In genomic region chr1:161017756-161018630, GRCh38 we compare ENCODE assay signal across 15 cellular contexts. TPM values are rescaled to one million over a fixed set of nuclear protein-coding genes. Genes with fewer than 3 reads are reported as not detected.
DNase-seq lines count a peak whose midpoint lies in the region; ATAC-seq and TF ChIP-seq lines count a peak whose summit lies in the region.
"Had no signal": no experiment of that assay in that cellular context is flagged by ENCODE, and none has a peak within 500 bp of the region (broad histone marks: within the 10 kb centered on the region; RNA-seq: fewer than 3 reads in every experiment).

No MANE protein-coding gene starts in this region.

- H3K4me1 ChIP-seq in HUES64 (ENCODE audit: insufficient read depth, low read length) (peaks cover 41% of the 10 kb centered on the region), stomach (peaks cover 48 to 83% (median 61%) of the 10 kb centered on the region in 4 donors)

- no peaks in the 10 kb centered on the region for H3K9me3 ChIP-seq in HUES64 (ENCODE audit: insufficient read depth, low read depth, low read length)
- H3K9me3 ChIP-seq in stomach: no peaks in the 10 kb centered on the region
- H3K9me3 ChIP-seq: ascending aorta, esophagus muscularis mucosa had no signal

- peaks cover 2% of the 10 kb centered on the region for H3K27me3 Mint-ChIP-seq in activated T-helper 1 cell treated with anti-CD3 and anti-CD28 coated beads, Interleukin-12 subunit alpha, Interleukin-12 subunit beta, Interleukin-2, Interleukin-4 antibody, amounts not matched to agents 30 ng/mL and 10 ng/mL and 1 ng/mL, durations not matched to agents 14 hours and 24 hours and 36 hours (ENCODE audit: insufficient read depth)

- peaks cover 3% of the 10 kb centered on the region; the same call in 1 of the 2 replicates for H3K36me3 ChIP-seq in HUES64 (ENCODE audit: insufficient read depth, low read length)
- no peaks in the 10 kb centered on the region for H3K36me3 ChIP-seq in stomach
- H3K36me3 ChIP-seq: ascending aorta, esophagus muscularis mucosa had no signal

- H3K27me3 ChIP-seq in HUES64 (ENCODE audit: insufficient read depth, low read length): no peaks in the 10 kb centered on the region
- peaks cover 0 to 7% (median 0%) of the 10 kb centered on the region in 3 donors for H3K27me3 ChIP-seq in stomach
- H3K27me3 ChIP-seq: ascending aorta had no signal

- no peak for DNase-seq in activated T-helper 1 cell treated with anti-CD3 and anti-CD28 coated beads, Interleukin-12 subunit alpha, Interleukin-12 subunit beta, Interleukin-2, Interleukin-4 antibody, amounts not matched to agents 30 ng/mL and 10 ng/mL and 1 ng/mL, durations not matched to agents 14 hours and 24 hours and 36 hours (ENCODE audit: low spot score)
- DNase-seq in kidney tubule cell (ENCODE audit: low spot score): peak; percentile 52
- DNase-seq in stomach: no peak
- no peak for DNase-seq in hypothalamus (lab: John Stamatoyannopoulos, UW)
- DNase-seq: activated CD8-positive, alpha-beta memory T cell treated with anti-CD3 and anti-CD28 coated beads, Interleukin-2, amount 50 U/mL, for 4 hours; DMS 273 treated with DMSO at 0.1 percent for 48 hours; left colon; NCI-H2029; T1000 had no signal

- TF ChIP-seq CTCF in stomach (IDR thresholded peaks at IDR 0.05): no peak

- no peaks in the 10 kb centered on the region for H3K9me3 Mint-ChIP-seq in activated T-helper 1 cell treated with anti-CD3 and anti-CD28 coated beads, Interleukin-12 subunit alpha, Interleukin-12 subunit beta, Interleukin-2, Interleukin-4 antibody, amounts not matched to agents 30 ng/mL and 10 ng/mL and 1 ng/mL, durations not matched to agents 14 hours and 24 hours and 36 hours

- 0 out of 2 replicates have a peak overlapping the region, but pooled peaks have one; percentile 19 for H3K9ac ChIP-seq in HUES64 (ENCODE audit: low read depth, low read length)

- TF ChIP-seq EP300 in stomach (IDR thresholded peaks at IDR 0.05): no peak

- peak overlapping the region; percentile 27 for H3K27ac Mint-ChIP-seq in activated T-helper 1 cell treated with anti-CD3 and anti-CD28 coated beads, Interleukin-12 subunit alpha, Interleukin-12 subunit beta, Interleukin-2, Interleukin-4 antibody, amounts not matched to agents 30 ng/mL and 10 ng/mL and 1 ng/mL, durations not matched to agents 14 hours and 24 hours and 36 hours

- intact Hi-C loops in activated T-helper 1 cell treated with anti-CD3 and anti-CD28 coated beads, Interleukin-12 subunit alpha, Interleukin-12 subunit beta, Interleukin-2, Interleukin-4 antibody, amounts not matched to agents 30 ng/mL and 10 ng/mL and 1 ng/mL, durations not matched to agents 14 hours and 24 hours and 36 hours (cut with micrococcal nuclease): no loop called here
- intact Hi-C loops in stomach (cut with DNase I; ENCODE audit: low total_unique reads): no loop called here

- peaks cover 5% of the 10 kb centered on the region for H3K36me3 Mint-ChIP-seq in activated T-helper 1 cell treated with anti-CD3 and anti-CD28 coated beads, Interleukin-12 subunit alpha, Interleukin-12 subunit beta, Interleukin-2, Interleukin-4 antibody, amounts not matched to agents 30 ng/mL and 10 ng/mL and 1 ng/mL, durations not matched to agents 14 hours and 24 hours and 36 hours (ENCODE audit: low read depth)

- TF ChIP-seq POLR2A in stomach (IDR thresholded peaks at IDR 0.05): no peak

- peak overlapping the region; percentile 68 for H3K27ac ChIP-seq in HUES64 (ENCODE audit: low read depth, low read length)
- H3K27ac ChIP-seq in stomach: peak overlapping the region; percentile 22 to 89 (median 69)
- H3K27ac ChIP-seq: ascending aorta, esophagus muscularis mucosa had no signal

- ATAC-seq in HG03520 (IDR thresholded peaks at IDR 0.05; ENCODE audit: unreplicated experiment): no peak
- no peak for ATAC-seq in HG02870 (IDR thresholded peaks at IDR 0.05; ENCODE audit: unreplicated experiment)
- ATAC-seq in GM21367 (IDR thresholded peaks at IDR 0.05; ENCODE audit: unreplicated experiment): no peak
- ATAC-seq: left colon had no signal

- H3K4me1 Mint-ChIP-seq in activated T-helper 1 cell treated with anti-CD3 and anti-CD28 coated beads, Interleukin-12 subunit alpha, Interleukin-12 subunit beta, Interleukin-2, Interleukin-4 antibody, amounts not matched to agents 30 ng/mL and 10 ng/mL and 1 ng/mL, durations not matched to agents 14 hours and 24 hours and 36 hours (ENCODE audit: low read depth): peaks cover 50% of the 10 kb centered on the region

- 78% methylated on average over 5 of the region's 5 CpGs for WGBS in HUES64
- WGBS in stomach, 5 donors: 64 to 72% (median 65%) methylated on average over 5 of the region's 5 CpGs

- H3K4me3 ChIP-seq in HUES64 (ENCODE audit: low read length): peak overlapping the region; percentile 79
- H3K4me3 ChIP-seq in stomach: peak overlapping the region in 2 of 4 donors; percentile 64 to 73
- H3K4me3 ChIP-seq: ascending aorta, esophagus muscularis mucosa had no signal

- no peak overlapping the region for H3K4me3 Mint-ChIP-seq in activated T-helper 1 cell treated with anti-CD3 and anti-CD28 coated beads, Interleukin-12 subunit alpha, Interleukin-12 subunit beta, Interleukin-2, Interleukin-4 antibody, amounts not matched to agents 30 ng/mL and 10 ng/mL and 1 ng/mL, durations not matched to agents 14 hours and 24 hours and 36 hours

RNA-seq across cellular contexts. Expression of gene F11R, which starts 3.0 kb away (rescaled TPM):
- polyA plus RNA-seq in HUES64 (2013, experiment 1 of 2): 91.0 TPM
- polyA plus RNA-seq in HUES64 (2013, experiment 2 of 2): 107 TPM
- 11.9 and 13.5 TPM in 2 replicates for total RNA-seq in activated T-helper 1 cell treated with anti-CD3 and anti-CD28 coated beads, Interleukin-12 subunit alpha, Interleukin-12 subunit beta, Interleukin-2, Interleukin-4 antibody, amounts not matched to agents 30 ng/mL and 10 ng/mL and 1 ng/mL, durations not matched to agents 14 hours and 24 hours and 36 hours
- total RNA-seq in stomach: 100 to 1,000 TPM in 1 of 5 donors, 10 to 100 TPM in 3, 1 to 10 TPM in 1; 7.6 to 130 (median 20.9) TPM
- 10 to 100 TPM; 13.4 to 41.5 (median 29.2) TPM for polyA plus RNA-seq in stomach

RNA-seq across cellular contexts. Expression of gene TSTD1, which starts 20.8 kb away (rescaled TPM):
- polyA plus RNA-seq in HUES64 (2013, experiment 1 of 2): 51.6 TPM
- 64.9 TPM for polyA plus RNA-seq in HUES64 (2013, experiment 2 of 2)
- 40.5 and 43.3 TPM in 2 replicates for total RNA-seq in activated T-helper 1 cell treated with anti-CD3 and anti-CD28 coated beads, Interleukin-12 subunit alpha, Interleukin-12 subunit beta, Interleukin-2, Interleukin-4 antibody, amounts not matched to agents 30 ng/mL and 10 ng/mL and 1 ng/mL, durations not matched to agents 14 hours and 24 hours and 36 hours
- 100 to 1,000 TPM in 1 of 5 donors, 10 to 100 TPM in 3, not detected in 1; 13.2 to 112 (median 42.7) TPM for total RNA-seq in stomach
- 100 to 1,000 TPM; 117 to 186 (median 158) TPM for polyA plus RNA-seq in stomach
- total RNA-seq: ascending aorta had no signal

RNA-seq across cellular contexts. Expression of gene USF1, which starts 27.8 kb away (rescaled TPM):
- 49.8 TPM for polyA plus RNA-seq in HUES64 (2013, experiment 1 of 2)
- polyA plus RNA-seq in HUES64 (2013, experiment 2 of 2): 48.7 TPM
- 50.6 and 51.5 TPM in 2 replicates for total RNA-seq in activated T-helper 1 cell treated with anti-CD3 and anti-CD28 coated beads, Interleukin-12 subunit alpha, Interleukin-12 subunit beta, Interleukin-2, Interleukin-4 antibody, amounts not matched to agents 30 ng/mL and 10 ng/mL and 1 ng/mL, durations not matched to agents 14 hours and 24 hours and 36 hours
- 100 to 1,000 TPM in 1 of 5 donors, 10 to 100 TPM in 3, 1 to 10 TPM in 1; 7.2 to 566 (median 65.2) TPM for total RNA-seq in stomach
- 10 to 100 TPM; 48.0 to 73.1 (median 55.9) TPM for polyA plus RNA-seq in stomach

RNA-seq across cellular contexts. Expression of gene ARHGAP30, which starts 51.7 kb away (rescaled TPM):
- polyA plus RNA-seq in HUES64 (2013, experiment 1 of 2): 0.10 TPM
- 0.13 TPM for polyA plus RNA-seq in HUES64 (2013, experiment 2 of 2)
- total RNA-seq in activated T-helper 1 cell treated with anti-CD3 and anti-CD28 coated beads, Interleukin-12 subunit alpha, Interleukin-12 subunit beta, Interleukin-2, Interleukin-4 antibody, amounts not matched to agents 30 ng/mL and 10 ng/mL and 1 ng/mL, durations not matched to agents 14 hours and 24 hours and 36 hours: 149 and 151 TPM in 2 replicates
- total RNA-seq in stomach: 10 to 100 TPM in 3 of 5 donors, 1 to 10 TPM in 2; 2.6 to 28.6 (median 12.9) TPM
- 1 to 10 TPM; 2.8 to 5.5 (median 4.6) TPM for polyA plus RNA-seq in stomach
